In the genomic region with DNA sequence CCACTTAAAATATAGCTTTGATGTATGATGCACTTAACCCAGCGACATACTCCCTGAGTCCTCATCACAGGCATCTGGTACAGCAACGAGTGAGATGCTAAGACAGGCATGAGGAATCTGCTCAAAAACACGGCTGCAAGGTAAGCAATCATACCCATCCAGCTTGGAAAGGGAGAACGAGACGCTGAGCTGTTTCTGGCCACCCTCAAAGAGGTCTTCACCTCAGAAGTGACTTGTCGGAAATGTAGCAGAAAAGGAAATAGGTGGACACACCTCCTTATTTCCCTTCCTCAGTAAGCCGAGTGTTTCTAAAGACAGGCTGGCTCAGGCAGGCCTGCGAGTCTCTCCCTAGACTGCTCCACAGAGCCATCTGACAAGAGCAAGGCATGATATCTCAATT, we compare ENCODE assay signal across 21 cellular contexts.
"Had no signal": no experiment of that assay in that cellular context is flagged by ENCODE, and none has a peak within 500 bp of the region (broad histone marks: within the 10 kb centered on the region; RNA-seq: fewer than 3 reads in every experiment).

No MANE protein-coding gene starts in this region.

- H3K36me3 ChIP-seq: adrenal gland, breast epithelium had no signal

- H3K4me1 ChIP-seq: adrenal gland, breast epithelium, vagina had no signal

- DNase-seq: activated CD4-positive, alpha-beta T cell treated with anti-CD3 and anti-CD28 coated beads, Interleukin-2, amount 10 ng/mL, durations not matched to agents 7 days and 5 days; activated CD4-positive, CD25-positive, alpha-beta regulatory T cell treated with anti-CD3 and anti-CD28 coated beads, Interleukin-2, amount 50 U/mL, for 72 hours; activated naive CD4-positive, alpha-beta T cell treated with anti-CD3 and anti-CD28 coated beads for 36 hours; activated T-cell treated with anti-CD3 and anti-CD28 coated beads, Interleukin-2, amount 50 U/mL, for 1 hour; esophagus squamous epithelium; gastrocnemius medialis; head of caudate nucleus; hypothalamus; left cardiac atrium; retina; sigmoid colon; stimulated activated CD4-positive, alpha-beta T cell treated with anti-CD3 and anti-CD28 coated beads, Interleukin-2, amount 100 ng/mL, for 48 hours; stimulated activated CD8-positive, alpha-beta memory T cell treated with anti-CD3 and anti-CD28 coated beads, Interleukin-4, amount 100 ng/mL, for 48 hours; stimulated activated naive CD4-positive, alpha-beta T cell; testis had no signal

- H3K9me3 Mint-ChIP-seq: activated CD4-positive, alpha-beta T cell treated with anti-CD3 and anti-CD28 coated beads, Interleukin-2, amount 10 ng/mL, durations not matched to agents 7 days and 5 days; activated naive CD4-positive, alpha-beta T cell treated with anti-CD3 and anti-CD28 coated beads for 36 hours; activated T-helper 2 cell treated with anti-CD3 and anti-CD28 coated beads, Interferon-gamma antibody, Interleukin-2, Interleukin-4, amounts not matched to agents 10 μg/mL and 5 μg/mL and 100 μg/mL, durations not matched to agents 14 hours and 24 hours and 36 hours; central memory CD8-positive, alpha-beta T cell; type B pancreatic cell had no signal

- H3K4me1 Mint-ChIP-seq: activated CD4-positive, alpha-beta T cell treated with anti-CD3 and anti-CD28 coated beads, Interleukin-2, amount 10 ng/mL, durations not matched to agents 7 days and 5 days; central memory CD8-positive, alpha-beta T cell had no signal

- H3K27ac Mint-ChIP-seq: activated CD4-positive, alpha-beta T cell treated with anti-CD3 and anti-CD28 coated beads, Interleukin-2, amount 10 ng/mL, durations not matched to agents 7 days and 5 days; activated naive CD4-positive, alpha-beta T cell treated with anti-CD3 and anti-CD28 coated beads for 36 hours; activated T-helper 2 cell treated with anti-CD3 and anti-CD28 coated beads, Interferon-gamma antibody, Interleukin-2, Interleukin-4, amounts not matched to agents 10 μg/mL and 5 μg/mL and 100 μg/mL, durations not matched to agents 14 hours and 24 hours and 36 hours; type B pancreatic cell had no signal

- H3K27me3 Mint-ChIP-seq: activated CD4-positive, alpha-beta T cell treated with anti-CD3 and anti-CD28 coated beads, Interleukin-2, amount 10 ng/mL, durations not matched to agents 7 days and 5 days; central memory CD8-positive, alpha-beta T cell; type B pancreatic cell had no signal

- H3K4me3 Mint-ChIP-seq: activated CD4-positive, alpha-beta T cell treated with anti-CD3 and anti-CD28 coated beads, Interleukin-2, amount 10 ng/mL, durations not matched to agents 7 days and 5 days; activated naive CD4-positive, alpha-beta T cell treated with anti-CD3 and anti-CD28 coated beads for 36 hours; central memory CD8-positive, alpha-beta T cell; type B pancreatic cell had no signal

- H3K27ac ChIP-seq: adrenal gland, breast epithelium, esophagus squamous epithelium, gastrocnemius medialis, testis, vagina had no signal

- ATAC-seq: gastrocnemius medialis, left cardiac atrium had no signal

- H3K9me3 ChIP-seq: adrenal gland, breast epithelium, esophagus squamous epithelium, gastrocnemius medialis, sigmoid colon, testis, vagina had no signal

- H3K4me3 ChIP-seq: adrenal gland, breast epithelium, esophagus squamous epithelium, gastrocnemius medialis, sigmoid colon, testis, vagina had no signal

- H3K27me3 ChIP-seq: adrenal gland, breast epithelium, esophagus squamous epithelium, gastrocnemius medialis, sigmoid colon, testis, vagina had no signal
